24 cellular contexts compared by ENCODE assay signal in genomic region chr2:79200762-79201161, GRCh38. TPM values are rescaled to one million over a fixed set of nuclear protein-coding genes. Genes with fewer than 3 reads are reported as not detected.
"Had no signal": no experiment of that assay in that cellular context is flagged by ENCODE, and none has a peak within 500 bp of the region (broad histone marks: within the 10 kb centered on the region; RNA-seq: fewer than 3 reads in every experiment).

No MANE protein-coding gene starts in this region.

- H3K4me1 ChIP-seq: esophagus muscularis mucosa, gastrocnemius medialis, heart right ventricle, left ventricle myocardium inferior, lower lobe of right lung, psoas muscle, right lobe of liver, tibial nerve, upper lobe of right lung, vagina had no signal

- H3K27ac ChIP-seq: epithelial cell of prostate, esophagus muscularis mucosa, gastrocnemius medialis, heart right ventricle, left ventricle myocardium inferior, lower lobe of right lung, pancreas, psoas muscle, right lobe of liver, tibial nerve, upper lobe of right lung, vagina had no signal

- H3K4me3 ChIP-seq: esophagus muscularis mucosa, gastrocnemius medialis, heart right ventricle, left ventricle myocardium inferior, lower lobe of right lung, pancreas, psoas muscle, right lobe of liver, tibial nerve, upper lobe of right lung, vagina had no signal

- H3K9me3 ChIP-seq: esophagus muscularis mucosa, gastrocnemius medialis, heart right ventricle, left ventricle myocardium inferior, lower lobe of right lung, pancreas, psoas muscle, right lobe of liver, tibial nerve, upper lobe of right lung, vagina had no signal

- H3K27me3 ChIP-seq: gastrocnemius medialis, heart right ventricle, pancreas, right lobe of liver, tibial nerve, upper lobe of right lung, vagina had no signal

- ATAC-seq: effector memory CD8-positive, alpha-beta T cell; gastrocnemius medialis; heart right ventricle; left cardiac atrium; lower lobe of right lung; natural killer cell treated with Interleukin-12 subunit alpha and Interleukin-12 subunit beta and Interleukin-15 and Interleukin-18, amount 100 ng/mL, for 72 hours; pancreas; psoas muscle; right lobe of liver; stimulated activated memory B cell treated with anti-CD40 and anti-IgM and Interleukin-4, amounts not matched to agents 10 μg/mL and 1 μg/mL and 100 μg/mL, for 72 hours; upper lobe of right lung had no signal

- DNase-seq: effector memory CD8-positive, alpha-beta T cell; gastrocnemius medialis; heart right ventricle; hypothalamus; kidney; left cardiac atrium; left ventricle myocardium inferior; lower lobe of right lung; occipital lobe; pancreas; psoas muscle; retina; right lobe of liver; stimulated activated CD4-positive, alpha-beta T cell treated with anti-CD3 and anti-CD28 coated beads, Interleukin-4, amount 100 ng/mL, for 24 hours; upper lobe of right lung had no signal

- H3K36me3 ChIP-seq: esophagus muscularis mucosa, gastrocnemius medialis, heart right ventricle, left ventricle myocardium inferior, lower lobe of right lung, pancreas, right lobe of liver, tibial nerve, upper lobe of right lung, vagina had no signal

RNA-seq across cellular contexts. Expression of gene REG3A, which starts 41.2 kb away (rescaled TPM):
- total RNA-seq: esophagus muscularis mucosa; fibroblast of villous mesenchyme; gastrocnemius medialis; heart right ventricle; kidney; left cardiac atrium; left ventricle myocardium inferior; lower lobe of right lung; mesothelial cell of epicardium; natural killer cell treated with Interleukin-12 subunit alpha and Interleukin-12 subunit beta and Interleukin-15 and Interleukin-18, amount 100 ng/mL, for 72 hours; occipital lobe; psoas muscle; temporal lobe; tibial nerve; upper lobe of right lung; vagina had no signal
